In genomic region chr12:68638721-68639395, GRCh38 we compare ENCODE assay signal across 17 cellular contexts. TPM values are rescaled to one million over a fixed set of nuclear protein-coding genes. Genes with fewer than 3 reads are reported as not detected.
DNase-seq lines count a peak whose midpoint lies in the region; ATAC-seq and TF ChIP-seq lines count a peak whose summit lies in the region.
"Had no signal": no experiment of that assay in that cellular context is flagged by ENCODE, and none has a peak within 500 bp of the region (broad histone marks: within the 10 kb centered on the region; RNA-seq: fewer than 3 reads in every experiment).

No MANE protein-coding gene starts in this region.

- no peak overlapping the region for H3K56ac ChIP-seq in mesendoderm (ENCODE audit: low read length)

- H3K27me3 Mint-ChIP-seq in activated naive CD8-positive, alpha-beta T cell treated with anti-CD3 and anti-CD28 coated beads for 36 hours = no peaks in the 10 kb centered on the region

- no peak overlapping the region for H2BK15ac ChIP-seq in mesendoderm (replicated peaks; ENCODE audit: low read depth)

- no CpG with 5 or more reads among the region's 12 CpGs for WGBS in mesendoderm (ENCODE audit: extremely low coverage, insufficient coverage, low lambda C conversion rate)

- no peak overlapping the region for H2BK5ac ChIP-seq in mesendoderm (ENCODE audit: low read length)

- ATAC-seq in GM21515 (IDR thresholded peaks at IDR 0.05; ENCODE audit: unreplicated experiment) = no peak
- ATAC-seq: gastrocnemius medialis had no signal

- peak overlapping the region; percentile 71 for H3K27ac Mint-ChIP-seq in activated naive CD8-positive, alpha-beta T cell treated with anti-CD3 and anti-CD28 coated beads for 36 hours

- peaks cover 76 to 100% (median 98%) of the 10 kb centered on the region in 11 experiments for H4K20me1 ChIP-seq in BLaER1 treated with 17β-estradiol and CSF1 and Interleukin-3, amounts not matched to agents 10 nM and 100 nM

- CTCF ChIA-PET in HEK293 (lab: Yijun Ruan, JAX) = no interaction called here

- peaks cover 66 to 91% (median 76%) of the 10 kb centered on the region in 10 experiments for H3K4me1 ChIP-seq in BLaER1 treated with 17β-estradiol and CSF1 and Interleukin-3, amounts not matched to agents 10 nM and 100 nM
- H3K4me1 ChIP-seq in HEK293 (ENCODE audit: control insufficient read depth, insufficient read depth, low read length) (peaks cover 12% of the 10 kb centered on the region), mesendoderm (ENCODE audit: control insufficient read depth, low read depth, low read length) (no peaks in the 10 kb centered on the region)
- H3K4me1 ChIP-seq: BE2C had no signal

- no peak overlapping the region for H4K5ac ChIP-seq in mesendoderm (ENCODE audit: low read length)

- H3K27ac ChIP-seq in BLaER1 treated with 17β-estradiol and CSF1 and Interleukin-3, amounts not matched to agents 10 nM and 100 nM = 0 out of 22 replicates have a peak overlapping the region, but pooled peaks of 2 of the 11 experiments have one; percentile 2 to 4
- H3K27ac ChIP-seq in HEK293 (ENCODE audit: extremely low read depth, low read depth, low read length) (no peak overlapping the region), mesendoderm (ENCODE audit: low read depth, low read length) (no peak overlapping the region)
- H3K27ac ChIP-seq: gastrocnemius medialis, transverse colon had no signal

- H3K18ac ChIP-seq in mesendoderm (ENCODE audit: low read length) = no peak overlapping the region

- H3K36me3 ChIP-seq in BLaER1 treated with 17β-estradiol and CSF1 and Interleukin-3, amounts not matched to agents 10 nM and 100 nM = peaks cover 8 to 62% (median 28%) of the 10 kb centered on the region in 11 experiments
- H3K36me3 ChIP-seq in HEK293 (ENCODE audit: control insufficient read depth in 2 of 2, insufficient read depth in 1 of 2, low read length in 2 of 2) (peaks cover 4 to 5% of the 10 kb centered on the region in 2 experiments), mesendoderm (ENCODE audit: control insufficient read depth, insufficient read depth, low read length) (no peaks in the 10 kb centered on the region)
- H3K36me3 ChIP-seq: BE2C, gastrocnemius medialis, Peyer's patch, transverse colon had no signal

- H2AK5ac ChIP-seq in mesendoderm (ENCODE audit: low read length) = no peak overlapping the region

- no peak overlapping the region for H4K8ac ChIP-seq in mesendoderm (ENCODE audit: low read depth, low read length)

- H3K79me1 ChIP-seq in mesendoderm (ENCODE audit: low read length) = peaks cover 6% of the 10 kb centered on the region

- peaks cover 27% of the 10 kb centered on the region for H3K36me3 Mint-ChIP-seq in activated naive CD8-positive, alpha-beta T cell treated with anti-CD3 and anti-CD28 coated beads for 36 hours

- peak overlapping the region; percentile 35 to 80 (median 65); a peak in 20 of 22 replicates for H3K4me2 ChIP-seq in BLaER1 treated with 17β-estradiol and CSF1 and Interleukin-3, amounts not matched to agents 10 nM and 100 nM
- no peak overlapping the region for H3K4me2 ChIP-seq in mesendoderm (ENCODE audit: low read length)

- no peak overlapping the region for H3K23ac ChIP-seq in mesendoderm (ENCODE audit: low read length)

- H3K4me3 Mint-ChIP-seq in activated naive CD8-positive, alpha-beta T cell treated with anti-CD3 and anti-CD28 coated beads for 36 hours = no peak overlapping the region

- peaks cover 24% of the 10 kb centered on the region for H3K79me2 ChIP-seq in mesendoderm (ENCODE audit: control insufficient read depth, insufficient read depth, low read length)

- no peak overlapping the region for H3K4ac ChIP-seq in mesendoderm (ENCODE audit: low read depth, low read length)

- no peaks in the 10 kb centered on the region for H3K9me3 ChIP-seq in BLaER1 treated with 17β-estradiol and CSF1 and Interleukin-3, amounts not matched to agents 10 nM and 100 nM (replicated peaks in 1 of 11)
- no peaks in the 10 kb centered on the region for H3K9me3 ChIP-seq in HEK293 (ENCODE audit: control insufficient read depth, insufficient read depth, low read depth, low read length)
- H3K9me3 ChIP-seq: BE2C, gastrocnemius medialis, Peyer's patch, transverse colon had no signal

- POLR2A ChIA-PET in HEK293 (lab: Yijun Ruan, JAX) = no interaction called here

- H3K9ac ChIP-seq in BLaER1 treated with 17β-estradiol and CSF1 and Interleukin-3, amounts not matched to agents 10 nM and 100 nM = no peak overlapping the region; a peak in 1 of 22 replicates
- H3K9ac ChIP-seq in mesendoderm (ENCODE audit: low read length) = no peak overlapping the region

- no peak overlapping the region for H3K4me3 ChIP-seq in BLaER1 treated with 17β-estradiol and CSF1 and Interleukin-3, amounts not matched to agents 10 nM and 100 nM
- H3K4me3 ChIP-seq in HEK293 (ENCODE audit: low read depth, low read length) (no peak overlapping the region), mesendoderm (ENCODE audit: low read length) (no peak overlapping the region)
- H3K4me3 ChIP-seq: gastrocnemius medialis, Peyer's patch, transverse colon had no signal

- H2BK120ac ChIP-seq in mesendoderm (ENCODE audit: low read depth, low read length) = no peak overlapping the region

- no peaks in the 10 kb centered on the region for H3K27me3 ChIP-seq in BLaER1 treated with 17β-estradiol and CSF1 and Interleukin-3, amounts not matched to agents 10 nM and 100 nM
- no peaks in the 10 kb centered on the region for H3K27me3 ChIP-seq in mesendoderm (ENCODE audit: insufficient read depth, low read length, poor library complexity)
- H3K27me3 ChIP-seq: BE2C, gastrocnemius medialis, Peyer's patch, transverse colon had no signal

- H3K9me3 Mint-ChIP-seq in activated naive CD8-positive, alpha-beta T cell treated with anti-CD3 and anti-CD28 coated beads for 36 hours = no peaks in the 10 kb centered on the region

- TF ChIP-seq CTCF in HEK293 (tag by site-specific recombination; IDR thresholded peaks at IDR 0.05) (no peak), GM20000 (IDR thresholded peaks at IDR 0.05; ENCODE audit: extremely low read depth, missing control alignments) (no peak)

- DNase-seq in activated naive CD8-positive, alpha-beta T cell treated with anti-CD3 and anti-CD28 coated beads for 36 hours = no peak
- peak; percentile 51 for DNase-seq in mesendoderm
- no peak for DNase-seq in T-helper 2 cell
- DNase-seq in GM20000 (ENCODE audit: low spot score) = no peak
- no peak for DNase-seq in NCI-H1694 treated with DMSO at 0.1 percent for 48 hours (lab: John Stamatoyannopoulos, UW)
- DNase-seq: activated CD4-positive, alpha-beta T cell treated with anti-CD3 and anti-CD28 coated beads, Interleukin-2, amount 50 U/mL, for 4 hours; activated gamma-delta T cell treated with Interleukin-2 at 50 U/mL for 16 hours; BE2C; gastrocnemius medialis; NCI-H1417 treated with DMSO at 0.1 percent for 48 hours; Peyer's patch; stimulated activated CD4-positive, alpha-beta T cell treated with anti-CD3 and anti-CD28 coated beads, Interleukin-1b, Interleukin-23, amount 100 ng/mL, for 48 hours; T-helper 9 cell; transverse colon had no signal

- H3K4me1 Mint-ChIP-seq in activated naive CD8-positive, alpha-beta T cell treated with anti-CD3 and anti-CD28 coated beads for 36 hours = peaks cover 80% of the 10 kb centered on the region

TF ChIP-seq in HEK293, 187 proteins besides CTCF, POLR2A, EP300 and RAD21 (continues in another document):
- TF ChIP-seq KLF7 (tag by site-specific recombination; IDR thresholded peaks at IDR 0.05; ENCODE audit: borderline replicate concordance) (no peak), ZNF449 (tag by site-specific recombination; IDR thresholded peaks at IDR 0.05) (peak; percentile 89), ZNF645 (tag by site-specific recombination; IDR thresholded peaks at IDR 0.05) (no peak), ZNF488 (tag by site-specific recombination; IDR thresholded peaks at IDR 0.05) (no peak)

RNA-seq across cellular contexts. Expression of gene RAP1B, which starts 28.2 kb away (rescaled TPM):
- total RNA-seq in activated naive CD8-positive, alpha-beta T cell treated with anti-CD3 and anti-CD28 coated beads for 36 hours = 100 to 1,000 TPM; 239 to 245 TPM
- 121 TPM for polyA plus RNA-seq in mesendoderm (2013, experiment 1 of 2)
- polyA plus RNA-seq in mesendoderm (2013, experiment 2 of 2) = 122 TPM

RNA-seq across cellular contexts. Expression of gene NUP107, which starts 47.9 kb away (rescaled TPM):
- total RNA-seq in activated naive CD8-positive, alpha-beta T cell treated with anti-CD3 and anti-CD28 coated beads for 36 hours = 100 to 1,000 TPM; 156 to 158 TPM
- polyA plus RNA-seq in mesendoderm (2013, experiment 1 of 2) = 117 TPM
- polyA plus RNA-seq in mesendoderm (2013, experiment 2 of 2) = 113 TPM
